ENCODE assay signal across 9 cellular contexts in the genomic region with DNA sequence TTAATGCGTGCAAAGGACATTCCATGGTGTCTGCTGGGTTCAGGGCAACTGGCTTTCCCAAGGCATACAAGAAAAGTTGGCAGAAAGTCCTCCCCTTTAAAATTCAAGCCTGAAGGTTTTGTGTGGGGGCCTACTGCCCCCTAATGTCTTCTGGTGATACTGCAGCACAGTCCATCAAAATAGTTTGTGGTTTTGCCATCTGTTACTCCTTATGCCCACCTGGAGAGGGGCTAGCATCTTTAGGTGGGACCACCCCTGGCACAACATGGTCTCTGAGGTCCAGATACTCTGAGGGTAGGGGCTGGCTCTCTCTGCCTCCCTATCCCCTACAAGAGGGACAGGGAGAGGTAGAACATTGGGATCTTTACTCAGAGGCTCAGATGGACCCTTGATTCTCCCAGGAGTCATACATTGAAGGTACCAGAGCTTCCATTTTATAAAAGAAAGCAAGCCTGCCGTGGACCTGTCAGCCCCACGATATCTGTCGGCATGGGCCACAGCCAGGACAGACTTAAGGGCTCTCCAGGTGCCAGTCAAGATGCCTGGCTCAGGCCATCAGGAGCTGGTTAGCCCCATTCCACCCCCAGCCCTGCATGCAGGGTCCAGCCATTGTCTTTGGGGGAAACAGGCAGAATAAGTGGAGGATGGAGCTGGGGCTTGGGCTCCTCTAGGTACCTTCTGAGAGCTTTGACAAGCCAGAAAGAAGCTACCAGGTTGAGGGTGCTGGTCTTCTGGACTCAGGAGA. TPM values are rescaled to one million over a fixed set of nuclear protein-coding genes. Genes with fewer than 3 reads are reported as not detected.
DNase-seq lines count a peak whose midpoint lies in the region; ATAC-seq, FAIRE-seq and TF ChIP-seq lines count a peak whose summit lies in the region.
"Had no signal": no experiment of that assay in that cellular context is flagged by ENCODE, and none has a peak within 500 bp of the region (broad histone marks: within the 10 kb centered on the region; RNA-seq: fewer than 3 reads in every experiment).

No MANE protein-coding gene starts in this region.

- H3K27me3 Mint-ChIP-seq in astrocyte (ENCODE audit: low read depth, unreplicated experiment) = peaks cover 2% of the 10 kb centered on the region

- peak; percentile 21 for DNase-seq in DMS 273 treated with DMSO at 0.1 percent for 48 hours (lab: John Stamatoyannopoulos, UW)
- peak; percentile 31 for DNase-seq in HS-27A (ENCODE audit: low read depth)
- no peak for DNase-seq in RWPE2 (ENCODE audit: low spot score)
- peak; percentile 18 for DNase-seq in astrocyte (ENCODE audit: low read depth)
- peak; percentile 27 to 70 for DNase-seq in hippocampal formation (lab: John Stamatoyannopoulos, UW)
- DNase-seq in small intestine = peak; percentile 49
- DNase-seq in posterior vena cava (ENCODE audit: low spot score) = no peak
- DNase-seq in occipital lobe (lab: John Stamatoyannopoulos, UW) = no peak

- H3K27me3 ChIP-seq in RWPE2 (ENCODE audit: insufficient read depth, poor library complexity, severe bottlenecking) (no peaks in the 10 kb centered on the region), astrocyte (ENCODE audit: insufficient read depth, low read length) (no peaks in the 10 kb centered on the region), small intestine (ENCODE audit: control insufficient read depth in 2 of 2, insufficient read depth in 2 of 2, low read length in 2 of 2) (no peaks in the 10 kb centered on the region)

- no peaks in the 10 kb centered on the region for H3K9me3 ChIP-seq in RWPE2 (ENCODE audit: severe bottlenecking)
- H3K9me3 ChIP-seq in astrocyte (ENCODE audit: insufficient read depth, low read depth, low read length) = no peaks in the 10 kb centered on the region
- H3K9me3 ChIP-seq in small intestine (ENCODE audit: control insufficient read depth, low read depth) = no peaks in the 10 kb centered on the region

- WGBS in small intestine, 3 donors = 68 to 75% (median 74%) methylated on average over 4 of the region's 4 CpGs

- H2AFZ ChIP-seq in astrocyte (ENCODE audit: low read depth, low read length) = no peak overlapping the region

- H3K27ac ChIP-seq in RWPE2 (ENCODE audit: poor library complexity, severe bottlenecking) (no peak overlapping the region), astrocyte (ENCODE audit: low read depth, low read length) (no peak overlapping the region), small intestine (ENCODE audit: low read depth in 1 of 2, low read length in 1 of 2) (no peak overlapping the region)

- FAIRE-seq in astrocyte (lab: Jason Lieb, UNC) = peak; percentile 37
- no peak for FAIRE-seq in small intestine (lab: Jason Lieb, UNC)

- H3K4me1 ChIP-seq in RWPE2 (ENCODE audit: insufficient read depth, poor library complexity, severe bottlenecking) = peaks cover 11% of the 10 kb centered on the region
- no peaks in the 10 kb centered on the region for H3K4me1 ChIP-seq in astrocyte (ENCODE audit: insufficient read depth, low read length)
- H3K4me1 ChIP-seq in small intestine (ENCODE audit: control insufficient read depth in 2 of 2, insufficient read depth in 1 of 2, low read depth in 1 of 2, low read length in 1 of 2) = no peaks in the 10 kb centered on the region

- peaks cover 16% of the 10 kb centered on the region for H3K4me1 Mint-ChIP-seq in astrocyte (ENCODE audit: low read depth, unreplicated experiment)

- H3K36me3 Mint-ChIP-seq in astrocyte (ENCODE audit: low read depth, unreplicated experiment) = peaks cover 3% of the 10 kb centered on the region

- no peak for ATAC-seq in RWPE2 (ENCODE audit: low read depth)

- H3K4me2 ChIP-seq in astrocyte (ENCODE audit: low read length) = no peak overlapping the region

- H4K20me1 ChIP-seq in astrocyte (ENCODE audit: insufficient read depth, low read length) = peaks cover 21% of the 10 kb centered on the region

- no peaks in the 10 kb centered on the region for H3K9me3 Mint-ChIP-seq in astrocyte (ENCODE audit: unreplicated experiment)

- intact Hi-C loops in posterior vena cava (cut with DNase I) = loop anchor here (5.0 to 10.0 kb wide), 2 partner anchors 137 to 145 kb away; a partner anchor contains a TSS

- no peaks in the 10 kb centered on the region for H3K79me2 ChIP-seq in astrocyte (ENCODE audit: insufficient read depth, low read length)

- H3K36me3 ChIP-seq in RWPE2 (ENCODE audit: low read depth) (peaks cover 37% of the 10 kb centered on the region), astrocyte (ENCODE audit: insufficient read depth, low read length) (no peaks in the 10 kb centered on the region), small intestine (ENCODE audit: control insufficient read depth in 2 of 2, insufficient read depth in 2 of 2, low read length in 2 of 2) (peaks cover 6% of the 10 kb centered on the region in 2 donors)

- peak; percentile 90 for TF ChIP-seq CTCF in RWPE2 (IDR thresholded peaks at IDR 0.05; ENCODE audit: poor library complexity, severe bottlenecking)
- TF ChIP-seq CTCF in astrocyte (IDR thresholded peaks at IDR 0.05; ENCODE audit: insufficient read depth, low read depth, low read length) = peak; percentile 96

- H3K4me3 ChIP-seq in RWPE2 (ENCODE audit: severe bottlenecking) (no peak overlapping the region), astrocyte (ENCODE audit: insufficient read depth, low read depth, low read length) (no peak overlapping the region), small intestine (ENCODE audit: low read depth in 1 of 2, low read length in 2 of 2) (no peak overlapping the region)

- no peak overlapping the region for H3K9ac ChIP-seq in astrocyte (ENCODE audit: low read length)

- H3K27ac Mint-ChIP-seq in astrocyte (ENCODE audit: unreplicated experiment) = no peak overlapping the region

- no peak overlapping the region for H3K4me3 Mint-ChIP-seq in astrocyte (ENCODE audit: unreplicated experiment)

RNA-seq across cellular contexts. Expression of a gene that starts 6.3 kb away (rescaled TPM):
- total RNA-seq in astrocyte (2.5 and 5.1 TPM in 2 replicates), posterior vena cava (under 1 TPM in 1 of 2 donors, not detected in 1; 0.23 TPM), occipital lobe (not detected)
- 10 to 100 TPM; 14.3 to 21.5 (median 15.9) TPM for polyA plus RNA-seq in small intestine
- total RNA-seq: T-helper 2 cell treated with Interferon-gamma antibody and Interleukin-4, amounts not matched to agents 100 ng/mL and 5 ng/mL, for 36 hours had no signal

RNA-seq across cellular contexts. Expression of a gene that starts 15.6 kb away (rescaled TPM):
- total RNA-seq in astrocyte (25.0 and 26.8 TPM in 2 replicates), posterior vena cava (10 to 100 TPM; 11.6 to 21.9 TPM), occipital lobe (17.3 TPM)
- 1 to 10 TPM; 5.4 to 7.4 (median 5.7) TPM for polyA plus RNA-seq in small intestine

RNA-seq across cellular contexts. Expression of a gene that starts 34.7 kb away (rescaled TPM):
- total RNA-seq in astrocyte (66.3 and 71.9 TPM in 2 replicates), posterior vena cava (10 to 100 TPM; 28.4 to 39.7 TPM), occipital lobe (20.1 TPM)
- polyA plus RNA-seq in small intestine = 1 to 10 TPM; 2.0 to 8.5 (median 4.9) TPM

Comparison
In these comparisons a context has a peak if more than half of its experiments do, and no peak if none do; other contexts are left out.
1. DNase-seq: peak in DMS 273 treated with DMSO at 0.1 percent for 48 hours (single experiment), HS-27A (single experiment), astrocyte (single experiment), hippocampal formation (2 of 2) and small intestine (single experiment); none in RWPE2 (single experiment), posterior vena cava (single experiment) and occipital lobe (single experiment).